Comparison of ENCODE assay signal across 1 cellular context in the genomic region with DNA sequence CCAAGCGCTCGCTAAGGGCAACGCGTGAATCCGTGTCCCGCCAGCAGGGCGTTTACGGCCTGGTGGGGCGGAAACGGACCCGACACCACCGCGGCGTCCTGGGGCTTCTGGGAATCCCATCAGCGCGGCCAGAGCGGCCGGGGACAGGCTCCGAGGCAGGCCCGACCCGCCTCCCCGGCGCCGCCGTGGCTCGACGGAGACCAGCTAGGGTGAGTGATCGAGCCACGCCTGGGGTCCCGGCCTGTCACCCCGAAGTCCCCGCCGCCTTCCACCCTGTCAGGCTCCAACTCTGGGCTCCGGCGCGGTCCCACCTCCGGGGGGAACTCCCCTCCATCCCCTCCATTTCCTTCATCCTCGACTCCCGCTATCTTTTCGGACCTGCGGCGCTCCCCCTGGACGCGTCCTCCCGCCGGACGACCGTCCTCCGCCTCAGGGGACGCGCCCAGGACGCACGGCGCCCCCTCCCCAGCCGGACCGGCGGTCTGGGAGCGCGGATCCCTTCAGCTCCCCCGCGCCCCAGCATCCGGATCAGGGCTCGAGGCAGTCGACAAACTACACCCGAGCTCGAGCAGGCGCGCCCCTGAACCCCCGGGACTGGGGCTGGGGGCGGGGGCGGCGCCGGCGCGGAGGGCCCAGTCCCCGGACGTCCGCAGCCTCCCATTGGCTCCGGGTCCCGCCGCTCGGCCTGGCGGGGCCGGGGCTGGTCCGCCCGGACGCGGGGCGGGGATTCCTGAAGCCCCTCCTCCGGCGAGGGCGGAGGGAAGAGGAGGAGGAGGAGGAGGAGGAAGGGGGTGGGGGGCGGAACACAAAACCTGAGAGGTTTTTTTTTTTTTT.
TF ChIP-seq lines count a peak whose summit lies in the region.

No MANE protein-coding gene starts in this region.

TF ChIP-seq in K562, 482 proteins besides CTCF, POLR2A, EP300 and RAD21 (continued from another document and continues in another):
- TF ChIP-seq SLC30A9 (CRISPR knock-in tag; IDR thresholded peaks at IDR 0.05) (no peak), ZNF224 (CRISPR knock-in tag; IDR thresholded peaks at IDR 0.05) (no peak), RCOR1 (IDR thresholded peaks at IDR 0.05; ENCODE audit: borderline replicate concordance in 1 of 2, low read depth in 2 of 2, low read length in 2 of 2) (0 out of 4 replicates have a peak, but pooled peaks of 1 of the 2 experiments have one; percentile 39), FOXA3 (CRISPR knock-in tag; conservative IDR thresholded peaks at IDR 0.05 in 1 of 2, IDR thresholded peaks at IDR 0.05 in 1 of 2) (no peak), SMAD3 (CRISPR knock-in tag; conservative IDR thresholded peaks at IDR 0.05) (no peak), SRSF9 (IDR thresholded peaks at IDR 0.05; ENCODE audit: borderline replicate concordance, low read depth, low read length) (no peak), XRCC3 (IDR thresholded peaks at IDR 0.05) (no peak), ZNF121 (CRISPR knock-in tag; conservative IDR thresholded peaks at IDR 0.05) (no peak), ZNF124 (CRISPR knock-in tag; IDR thresholded peaks at IDR 0.05) (no peak), RBM39 (optimal IDR thresholded peaks at IDR 0.05; ENCODE audit: low read depth, low read length) (no peak), SP1 (CRISPR knock-in tag; IDR thresholded peaks at IDR 0.05) (peak; percentile 43), SRSF1 (IDR thresholded peaks at IDR 0.05; ENCODE audit: low read depth, low read length) (no peak), ETV5 (CRISPR knock-in tag; IDR thresholded peaks at IDR 0.05; ENCODE audit: low read depth) (peak; percentile 89), KAT8 (IDR thresholded peaks at IDR 0.05; ENCODE audit: low read depth) (no peak), SAFB (IDR thresholded peaks at IDR 0.05; ENCODE audit: borderline replicate concordance, low read depth, low read length) (no peak), GTF2E2 (tag; IDR thresholded peaks at IDR 0.05) (no peak), ZNF174 (CRISPR knock-in tag; IDR thresholded peaks at IDR 0.05) (no peak), RBM22 (IDR thresholded peaks at IDR 0.05; ENCODE audit: low read depth, low read length, poor library complexity, severe bottlenecking) (no peak), JUN (IDR thresholded peaks at IDR 0.05; ENCODE audit: borderline replicate concordance, low read depth, low read length) (no peak), JUN (CRISPR knock-in tag; IDR thresholded peaks at IDR 0.05; ENCODE audit: borderline replicate concordance) (no peak), MYC (IDR thresholded peaks at IDR 0.05; ENCODE audit: low read depth, low read length) (no peak), MYC (CRISPR knock-in tag; IDR thresholded peaks at IDR 0.05; ENCODE audit: borderline replicate concordance, low read depth) (peak; percentile 82; the same call in 1 of the 2 replicates), TEAD2 (tag; IDR thresholded peaks at IDR 0.05) (no peak), TCF7 (IDR thresholded peaks at IDR 0.05; ENCODE audit: borderline replicate concordance) (no peak), SMAD1 (IDR thresholded peaks at IDR 0.05; ENCODE audit: low read depth, low read length, partially characterized antibody) (no peak), CSDE1 (IDR thresholded peaks at IDR 0.05) (no peak), ZKSCAN8 (CRISPR knock-in tag; IDR thresholded peaks at IDR 0.05) (no peak), BRF1 (IDR thresholded peaks at IDR 0.05; ENCODE audit: borderline replicate concordance, extremely low read depth, insufficient read length) (no peak), ZFP30 (CRISPR knock-in tag; IDR thresholded peaks at IDR 0.05; ENCODE audit: borderline replicate concordance) (no peak), ZNF830 (CRISPR knock-in tag; IDR thresholded peaks at IDR 0.05) (peak; percentile 48; the same call in 1 of the 2 replicates), ZNF75A (CRISPR knock-in tag; IDR thresholded peaks at IDR 0.05) (no peak), BACH1 (tag; IDR thresholded peaks at IDR 0.05) (no peak), SMARCA4 (IDR thresholded peaks at IDR 0.05) (no peak), GABPA (tag; conservative IDR thresholded peaks at IDR 0.05; ENCODE audit: low read depth) (no peak), POLR2AphosphoS2 (IDR thresholded peaks at IDR 0.05; ENCODE audit: low read length) (no peak), ATF1 (CRISPR knock-in tag; IDR thresholded peaks at IDR 0.05) (no peak), ATF1 (tag; IDR thresholded peaks at IDR 0.05) (peak; percentile 72), MEF2D (tag; conservative IDR thresholded peaks at IDR 0.05; ENCODE audit: low read depth) (no peak), XRCC4 (IDR thresholded peaks at IDR 0.05; ENCODE audit: extremely low read depth, insufficient read depth, insufficient read length) (no peak), ZKSCAN1 (IDR thresholded peaks at IDR 0.05; ENCODE audit: low read depth, low read length) (no peak), DACH1 (IDR thresholded peaks at IDR 0.05; ENCODE audit: partially characterized antibody) (no peak), ZBTB8A (IDR thresholded peaks at IDR 0.05; ENCODE audit: partially characterized antibody) (no peak), ZNF644 (tag; IDR thresholded peaks at IDR 0.05; ENCODE audit: low read depth) (no peak)
- TF ChIP-seq, protein P1, sequence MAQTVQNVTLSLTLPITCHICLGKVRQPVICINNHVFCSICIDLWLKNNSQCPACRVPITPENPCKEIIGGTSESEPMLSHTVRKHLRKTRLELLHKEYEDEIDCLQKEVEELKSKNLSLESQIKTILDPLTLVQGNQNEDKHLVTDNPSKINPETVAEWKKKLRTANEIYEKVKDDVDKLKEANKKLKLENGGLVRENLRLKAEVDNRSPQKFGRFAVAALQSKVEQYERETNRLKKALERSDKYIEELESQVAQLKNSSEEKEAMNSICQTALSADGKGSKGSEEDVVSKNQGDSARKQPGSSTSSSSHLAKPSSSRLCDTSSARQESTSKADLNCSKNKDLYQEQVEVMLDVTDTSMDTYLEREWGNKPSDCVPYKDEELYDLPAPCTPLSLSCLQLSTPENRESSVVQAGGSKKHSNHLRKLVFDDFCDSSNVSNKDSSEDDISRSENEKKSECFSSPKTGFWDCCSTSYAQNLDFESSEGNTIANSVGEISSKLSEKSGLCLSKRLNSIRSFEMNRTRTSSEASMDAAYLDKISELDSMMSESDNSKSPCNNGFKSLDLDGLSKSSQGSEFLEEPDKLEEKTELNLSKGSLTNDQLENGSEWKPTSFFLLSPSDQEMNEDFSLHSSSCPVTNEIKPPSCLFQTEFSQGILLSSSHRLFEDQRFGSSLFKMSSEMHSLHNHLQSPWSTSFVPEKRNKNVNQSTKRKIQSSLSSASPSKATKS (CRISPR knock-in tag; IDR thresholded peaks at IDR 0.05), result no peak
- TF ChIP-seq, protein P2, sequence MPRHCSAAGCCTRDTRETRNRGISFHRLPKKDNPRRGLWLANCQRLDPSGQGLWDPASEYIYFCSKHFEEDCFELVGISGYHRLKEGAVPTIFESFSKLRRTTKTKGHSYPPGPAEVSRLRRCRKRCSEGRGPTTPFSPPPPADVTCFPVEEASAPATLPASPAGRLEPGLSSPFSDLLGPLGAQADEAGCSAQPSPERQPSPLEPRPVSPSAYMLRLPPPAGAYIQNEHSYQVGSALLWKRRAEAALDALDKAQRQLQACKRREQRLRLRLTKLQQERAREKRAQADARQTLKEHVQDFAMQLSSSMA (CRISPR knock-in tag; IDR thresholded peaks at IDR 0.05), result 0 out of 2 replicates have a peak, but pooled peaks have one; percentile 41
- TF ChIP-seq, protein P3, sequence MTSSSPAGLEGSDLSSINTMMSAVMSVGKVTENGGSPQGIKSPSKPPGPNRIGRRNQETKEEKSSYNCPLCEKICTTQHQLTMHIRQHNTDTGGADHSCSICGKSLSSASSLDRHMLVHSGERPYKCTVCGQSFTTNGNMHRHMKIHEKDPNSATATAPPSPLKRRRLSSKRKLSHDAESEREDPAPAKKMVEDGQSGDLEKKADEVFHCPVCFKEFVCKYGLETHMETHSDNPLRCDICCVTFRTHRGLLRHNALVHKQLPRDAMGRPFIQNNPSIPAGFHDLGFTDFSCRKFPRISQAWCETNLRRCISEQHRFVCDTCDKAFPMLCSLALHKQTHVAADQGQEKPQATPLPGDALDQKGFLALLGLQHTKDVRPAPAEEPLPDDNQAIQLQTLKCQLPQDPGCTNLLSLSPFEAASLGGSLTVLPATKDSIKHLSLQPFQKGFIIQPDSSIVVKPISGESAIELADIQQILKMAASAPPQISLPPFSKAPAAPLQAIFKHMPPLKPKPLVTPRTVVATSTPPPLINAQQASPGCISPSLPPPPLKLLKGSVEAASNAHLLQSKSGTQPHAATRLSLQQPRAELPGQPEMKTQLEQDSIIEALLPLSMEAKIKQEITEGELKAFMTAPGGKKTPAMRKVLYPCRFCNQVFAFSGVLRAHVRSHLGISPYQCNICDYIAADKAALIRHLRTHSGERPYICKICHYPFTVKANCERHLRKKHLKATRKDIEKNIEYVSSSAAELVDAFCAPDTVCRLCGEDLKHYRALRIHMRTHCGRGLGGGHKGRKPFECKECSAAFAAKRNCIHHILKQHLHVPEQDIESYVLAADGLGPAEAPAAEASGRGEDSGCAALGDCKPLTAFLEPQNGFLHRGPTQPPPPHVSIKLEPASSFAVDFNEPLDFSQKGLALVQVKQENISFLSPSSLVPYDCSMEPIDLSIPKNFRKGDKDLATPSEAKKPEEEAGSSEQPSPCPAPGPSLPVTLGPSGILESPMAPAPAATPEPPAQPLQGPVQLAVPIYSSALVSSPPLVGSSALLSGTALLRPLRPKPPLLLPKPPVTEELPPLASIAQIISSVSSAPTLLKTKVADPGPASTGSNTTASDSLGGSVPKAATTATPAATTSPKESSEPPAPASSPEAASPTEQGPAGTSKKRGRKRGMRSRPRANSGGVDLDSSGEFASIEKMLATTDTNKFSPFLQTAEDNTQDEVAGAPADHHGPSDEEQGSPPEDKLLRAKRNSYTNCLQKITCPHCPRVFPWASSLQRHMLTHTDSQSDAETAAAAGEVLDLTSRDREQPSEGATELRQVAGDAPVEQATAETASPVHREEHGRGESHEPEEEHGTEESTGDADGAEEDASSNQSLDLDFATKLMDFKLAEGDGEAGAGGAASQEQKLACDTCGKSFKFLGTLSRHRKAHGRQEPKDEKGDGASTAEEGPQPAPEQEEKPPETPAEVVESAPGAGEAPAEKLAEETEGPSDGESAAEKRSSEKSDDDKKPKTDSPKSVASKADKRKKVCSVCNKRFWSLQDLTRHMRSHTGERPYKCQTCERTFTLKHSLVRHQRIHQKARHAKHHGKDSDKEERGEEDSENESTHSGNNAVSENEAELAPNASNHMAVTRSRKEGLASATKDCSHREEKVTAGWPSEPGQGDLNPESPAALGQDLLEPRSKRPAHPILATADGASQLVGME (CRISPR knock-in tag; IDR thresholded peaks at IDR 0.05), result 0 out of 2 replicates have a peak, but pooled peaks have one; percentile 4
- TF ChIP-seq, protein P4, sequence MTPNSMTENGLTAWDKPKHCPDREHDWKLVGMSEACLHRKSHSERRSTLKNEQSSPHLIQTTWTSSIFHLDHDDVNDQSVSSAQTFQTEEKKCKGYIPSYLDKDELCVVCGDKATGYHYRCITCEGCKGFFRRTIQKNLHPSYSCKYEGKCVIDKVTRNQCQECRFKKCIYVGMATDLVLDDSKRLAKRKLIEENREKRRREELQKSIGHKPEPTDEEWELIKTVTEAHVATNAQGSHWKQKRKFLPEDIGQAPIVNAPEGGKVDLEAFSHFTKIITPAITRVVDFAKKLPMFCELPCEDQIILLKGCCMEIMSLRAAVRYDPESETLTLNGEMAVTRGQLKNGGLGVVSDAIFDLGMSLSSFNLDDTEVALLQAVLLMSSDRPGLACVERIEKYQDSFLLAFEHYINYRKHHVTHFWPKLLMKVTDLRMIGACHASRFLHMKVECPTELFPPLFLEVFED (CRISPR knock-in tag; conservative IDR thresholded peaks at IDR 0.05), result no peak
- TF ChIP-seq, protein P5, sequence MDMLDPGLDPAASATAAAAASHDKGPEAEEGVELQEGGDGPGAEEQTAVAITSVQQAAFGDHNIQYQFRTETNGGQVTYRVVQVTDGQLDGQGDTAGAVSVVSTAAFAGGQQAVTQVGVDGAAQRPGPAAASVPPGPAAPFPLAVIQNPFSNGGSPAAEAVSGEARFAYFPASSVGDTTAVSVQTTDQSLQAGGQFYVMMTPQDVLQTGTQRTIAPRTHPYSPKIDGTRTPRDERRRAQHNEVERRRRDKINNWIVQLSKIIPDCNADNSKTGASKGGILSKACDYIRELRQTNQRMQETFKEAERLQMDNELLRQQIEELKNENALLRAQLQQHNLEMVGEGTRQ (CRISPR knock-in tag; IDR thresholded peaks at IDR 0.05), result no peak
- TF ChIP-seq, protein P6, sequence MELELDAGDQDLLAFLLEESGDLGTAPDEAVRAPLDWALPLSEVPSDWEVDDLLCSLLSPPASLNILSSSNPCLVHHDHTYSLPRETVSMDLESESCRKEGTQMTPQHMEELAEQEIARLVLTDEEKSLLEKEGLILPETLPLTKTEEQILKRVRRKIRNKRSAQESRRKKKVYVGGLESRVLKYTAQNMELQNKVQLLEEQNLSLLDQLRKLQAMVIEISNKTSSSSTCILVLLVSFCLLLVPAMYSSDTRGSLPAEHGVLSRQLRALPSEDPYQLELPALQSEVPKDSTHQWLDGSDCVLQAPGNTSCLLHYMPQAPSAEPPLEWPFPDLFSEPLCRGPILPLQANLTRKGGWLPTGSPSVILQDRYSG (tag; conservative IDR thresholded peaks at IDR 0.05; ENCODE audit: low read depth), result no peak
- TF ChIP-seq, protein P7, sequence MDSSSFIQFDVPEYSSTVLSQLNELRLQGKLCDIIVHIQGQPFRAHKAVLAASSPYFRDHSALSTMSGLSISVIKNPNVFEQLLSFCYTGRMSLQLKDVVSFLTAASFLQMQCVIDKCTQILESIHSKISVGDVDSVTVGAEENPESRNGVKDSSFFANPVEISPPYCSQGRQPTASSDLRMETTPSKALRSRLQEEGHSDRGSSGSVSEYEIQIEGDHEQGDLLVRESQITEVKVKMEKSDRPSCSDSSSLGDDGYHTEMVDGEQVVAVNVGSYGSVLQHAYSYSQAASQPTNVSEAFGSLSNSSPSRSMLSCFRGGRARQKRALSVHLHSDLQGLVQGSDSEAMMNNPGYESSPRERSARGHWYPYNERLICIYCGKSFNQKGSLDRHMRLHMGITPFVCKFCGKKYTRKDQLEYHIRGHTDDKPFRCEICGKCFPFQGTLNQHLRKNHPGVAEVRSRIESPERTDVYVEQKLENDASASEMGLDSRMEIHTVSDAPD (CRISPR knock-in tag; IDR thresholded peaks at IDR 0.05), result no peak
- TF ChIP-seq, protein P8, sequence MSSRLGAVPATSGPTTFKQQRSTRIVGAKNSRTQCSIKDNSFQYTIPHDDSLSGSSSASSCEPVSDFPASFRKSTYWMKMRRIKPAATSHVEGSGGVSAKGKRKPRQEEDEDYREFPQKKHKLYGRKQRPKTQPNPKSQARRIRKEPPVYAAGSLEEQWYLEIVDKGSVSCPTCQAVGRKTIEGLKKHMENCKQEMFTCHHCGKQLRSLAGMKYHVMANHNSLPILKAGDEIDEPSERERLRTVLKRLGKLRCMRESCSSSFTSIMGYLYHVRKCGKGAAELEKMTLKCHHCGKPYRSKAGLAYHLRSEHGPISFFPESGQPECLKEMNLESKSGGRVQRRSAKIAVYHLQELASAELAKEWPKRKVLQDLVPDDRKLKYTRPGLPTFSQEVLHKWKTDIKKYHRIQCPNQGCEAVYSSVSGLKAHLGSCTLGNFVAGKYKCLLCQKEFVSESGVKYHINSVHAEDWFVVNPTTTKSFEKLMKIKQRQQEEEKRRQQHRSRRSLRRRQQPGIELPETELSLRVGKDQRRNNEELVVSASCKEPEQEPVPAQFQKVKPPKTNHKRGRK (tag; IDR thresholded peaks at IDR 0.05), result no peak
